12 cellular contexts compared by ENCODE assay signal in the genomic region with DNA sequence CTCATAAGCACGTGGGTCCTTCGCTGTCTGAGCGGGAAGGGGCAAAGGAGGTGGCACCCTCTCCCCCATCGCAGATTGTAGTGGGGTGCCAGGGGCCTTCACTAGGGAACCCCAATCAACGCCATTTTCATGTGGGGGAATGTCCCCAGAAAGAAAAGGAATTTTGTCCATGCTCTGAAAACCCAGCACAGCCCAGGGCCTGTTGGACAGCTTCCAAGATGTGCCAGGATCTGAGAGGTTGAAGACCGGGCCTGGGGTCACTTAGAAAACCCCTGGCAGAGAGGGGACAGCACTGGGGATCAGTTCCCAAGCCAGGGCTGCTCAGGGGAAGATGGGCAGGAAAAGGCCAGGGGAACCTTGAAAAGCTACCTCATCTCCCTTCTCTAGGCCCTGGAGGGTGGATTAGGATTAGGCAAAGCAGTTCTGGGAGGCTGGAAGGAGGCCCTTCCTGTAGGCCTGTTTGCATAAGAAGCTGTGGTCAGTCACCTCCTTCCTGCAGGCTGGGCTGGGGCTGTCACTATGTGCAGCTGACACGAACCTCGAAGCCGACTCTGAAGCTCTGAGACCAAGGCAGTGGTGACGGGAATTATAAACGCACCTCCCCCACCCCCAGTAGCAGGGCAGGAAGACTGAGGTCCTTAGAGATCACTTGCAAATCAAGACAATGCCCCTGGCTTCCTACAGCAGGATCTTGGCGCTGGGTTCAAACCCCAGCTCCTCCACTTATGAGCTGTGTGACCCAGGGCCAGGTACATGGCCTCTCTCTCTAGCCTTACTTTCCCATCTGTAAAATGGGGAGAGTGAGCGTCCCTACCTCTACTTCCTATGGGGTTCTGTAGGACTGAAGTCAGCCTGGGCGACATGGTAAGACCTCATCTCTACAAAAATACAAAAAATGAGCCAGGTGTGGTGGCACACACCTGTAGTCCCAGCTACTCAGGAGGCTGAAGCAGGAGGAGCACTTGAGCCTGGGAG. TPM values are rescaled to one million over a fixed set of nuclear protein-coding genes. Genes with fewer than 3 reads are reported as not detected.
DNase-seq lines count a peak whose midpoint lies in the region; ATAC-seq and TF ChIP-seq lines count a peak whose summit lies in the region.
"Had no signal": no experiment of that assay in that cellular context is flagged by ENCODE, and none has a peak within 500 bp of the region (broad histone marks: within the 10 kb centered on the region; RNA-seq: fewer than 3 reads in every experiment).

No MANE protein-coding gene starts in this region.

- no peaks in the 10 kb centered on the region for H3K27me3 ChIP-seq in right atrium auricular region
- H3K27me3 ChIP-seq: foreskin keratinocyte had no signal

- no peaks in the 10 kb centered on the region for H3K9me3 Mint-ChIP-seq in stimulated activated memory B cell treated with anti-CD40 and anti-IgM and Interleukin-4, amounts not matched to agents 10 μg/mL and 1 μg/mL and 100 μg/mL, for 72 hours

- peaks cover 19% of the 10 kb centered on the region for H3K4me1 Mint-ChIP-seq in stimulated activated memory B cell treated with anti-CD40 and anti-IgM and Interleukin-4, amounts not matched to agents 10 μg/mL and 1 μg/mL and 100 μg/mL, for 72 hours

- TF ChIP-seq CTCF in right atrium auricular region (IDR thresholded peaks at IDR 0.05): no peak

- H3K27ac Mint-ChIP-seq in stimulated activated memory B cell treated with anti-CD40 and anti-IgM and Interleukin-4, amounts not matched to agents 10 μg/mL and 1 μg/mL and 100 μg/mL, for 72 hours: peak overlapping the region; percentile 48

- no peak overlapping the region for H3K4me3 ChIP-seq in right atrium auricular region
- H3K4me3 ChIP-seq: skin epidermis had no signal

- H3K36me3 ChIP-seq in right atrium auricular region: no peaks in the 10 kb centered on the region

- H3K36me3 Mint-ChIP-seq in stimulated activated memory B cell treated with anti-CD40 and anti-IgM and Interleukin-4, amounts not matched to agents 10 μg/mL and 1 μg/mL and 100 μg/mL, for 72 hours: peaks cover 16% of the 10 kb centered on the region

- no peaks in the 10 kb centered on the region for H3K27me3 Mint-ChIP-seq in stimulated activated memory B cell treated with anti-CD40 and anti-IgM and Interleukin-4, amounts not matched to agents 10 μg/mL and 1 μg/mL and 100 μg/mL, for 72 hours

- peak overlapping the region; percentile 39 to 72 for H3K27ac ChIP-seq in right atrium auricular region
- H3K27ac ChIP-seq: foreskin keratinocyte had no signal

- H3K4me3 Mint-ChIP-seq in stimulated activated memory B cell treated with anti-CD40 and anti-IgM and Interleukin-4, amounts not matched to agents 10 μg/mL and 1 μg/mL and 100 μg/mL, for 72 hours: no peak overlapping the region

- peak; percentile 67 for ATAC-seq in HG02981 (IDR thresholded peaks at IDR 0.05; ENCODE audit: unreplicated experiment)
- ATAC-seq in stimulated activated memory B cell treated with anti-CD40 and anti-IgM and Interleukin-4, amounts not matched to agents 10 μg/mL and 1 μg/mL and 100 μg/mL, for 72 hours: peak; percentile 67
- ATAC-seq in GM18858 (IDR thresholded peaks at IDR 0.05; ENCODE audit: unreplicated experiment): no peak
- no peak for ATAC-seq in stimulated activated naive CD8-positive, alpha-beta T cell treated with anti-CD3 and anti-CD28 coated beads, Interleukin-15, Interleukin-2, amounts not matched to agents 100 U/mL and 50 U/mL, for 24 hours
- ATAC-seq: foreskin keratinocyte had no signal

- no peaks in the 10 kb centered on the region for H3K9me3 ChIP-seq in right atrium auricular region

- peaks cover 0 to 22% of the 10 kb centered on the region in 2 donors for H3K4me1 ChIP-seq in right atrium auricular region
- H3K4me1 ChIP-seq: foreskin keratinocyte had no signal

- DNase-seq in SKM-1 (lab: John Stamatoyannopoulos, UW; ENCODE audit: unreplicated experiment) (peak; percentile 77), right atrium auricular region (ENCODE audit: low spot score) (no peak), cerebellum (ENCODE audit: low spot score) (no peak)
- no peak for DNase-seq in stimulated activated naive CD8-positive, alpha-beta T cell treated with anti-CD3 and anti-CD28 coated beads, Interleukin-15, Interleukin-2, amounts not matched to agents 100 U/mL and 50 U/mL, for 24 hours
- DNase-seq: activated CD4-positive, alpha-beta T cell treated with anti-CD3 and anti-CD28 coated beads, Interleukin-2, amount 50 U/mL, for 48 hours; activated naive CD4-positive, alpha-beta T cell treated with anti-CD3 and anti-CD28 coated beads, Interleukin-2, amount 50 U/mL, for 16 hours; foreskin keratinocyte; SHP77 had no signal

RNA-seq across cellular contexts. Expression of gene TESC, which starts 29.0 kb away (rescaled TPM):
- total RNA-seq in right atrium auricular region: 10 to 100 TPM; 31.2 to 36.2 TPM
- 6.2 TPM for total RNA-seq in cerebellum
- total RNA-seq: foreskin keratinocyte had no signal

Comparison
In these comparisons a context has a peak if more than half of its experiments do, and no peak if none do; other contexts are left out.
1. ATAC-seq: peak in HG02981 (single experiment) and stimulated activated memory B cell treated with anti-CD40 and anti-IgM and Interleukin-4, amounts not matched to agents 10 μg/mL and 1 μg/mL and 100 μg/mL, for 72 hours (single experiment); none in GM18858 (single experiment) and stimulated activated naive CD8-positive, alpha-beta T cell treated with anti-CD3 and anti-CD28 coated beads, Interleukin-15, Interleukin-2, amounts not matched to agents 100 U/mL and 50 U/mL, for 24 hours (single experiment).